9 cellular contexts compared by ENCODE assay signal in genomic region chr10:79027147-79028055, GRCh38. TPM values are rescaled to one million over a fixed set of nuclear protein-coding genes. Genes with fewer than 3 reads are reported as not detected.
DNase-seq lines count a peak whose midpoint lies in the region; ATAC-seq and TF ChIP-seq lines count a peak whose summit lies in the region.
"Had no signal": no experiment of that assay in that cellular context is flagged by ENCODE, and none has a peak within 500 bp of the region (broad histone marks: within the 10 kb centered on the region; RNA-seq: fewer than 3 reads in every experiment).

No MANE protein-coding gene starts in this region.

- H3K9me3 Mint-ChIP-seq in stimulated activated effector memory CD8-positive, alpha-beta T cell treated with anti-CD3 and anti-CD28 coated beads, Interleukin-12 subunit alpha, Interleukin-12 subunit beta, amount 100 ng/mL, for 72 hours: no peaks in the 10 kb centered on the region
- H3K9me3 Mint-ChIP-seq in endothelial cell (ENCODE audit: unreplicated experiment): no peaks in the 10 kb centered on the region

- H3K4me3 Mint-ChIP-seq in T-helper 17 cell: no peak overlapping the region
- H3K4me3 Mint-ChIP-seq in stimulated activated effector memory CD8-positive, alpha-beta T cell treated with anti-CD3 and anti-CD28 coated beads, Interleukin-12 subunit alpha, Interleukin-12 subunit beta, amount 100 ng/mL, for 72 hours: peak overlapping the region; percentile 39
- no peak overlapping the region for H3K4me3 Mint-ChIP-seq in endothelial cell (ENCODE audit: unreplicated experiment)

- H3K36me3 Mint-ChIP-seq in T-helper 17 cell (ENCODE audit: low read depth) (peaks cover 7% of the 10 kb centered on the region), endothelial cell (ENCODE audit: low read depth, unreplicated experiment) (peaks cover 5% of the 10 kb centered on the region)
- H3K36me3 Mint-ChIP-seq in stimulated activated effector memory CD8-positive, alpha-beta T cell treated with anti-CD3 and anti-CD28 coated beads, Interleukin-12 subunit alpha, Interleukin-12 subunit beta, amount 100 ng/mL, for 72 hours: peaks cover 14% of the 10 kb centered on the region

- peak; percentile 28 for DNase-seq in activated CD4-positive, CD25-positive, alpha-beta regulatory T cell treated with anti-CD3 and anti-CD28 coated beads, Interleukin-2, amount 50 U/mL, for 72 hours
- DNase-seq in activated CD4-positive, CD25-positive, alpha-beta regulatory T cell (lab: John Stamatoyannopoulos, UW): no peak
- DNase-seq in T-helper 17 cell (no peak), erythroblast (lab: John Stamatoyannopoulos, UW) (peak; percentile 90 to 98), endothelial cell (ENCODE audit: low spot score) (no peak)
- peak; percentile 32 to 66 for DNase-seq in stimulated activated effector memory CD8-positive, alpha-beta T cell treated with anti-CD3 and anti-CD28 coated beads, Interleukin-12 subunit alpha, Interleukin-12 subunit beta, amount 100 ng/mL, for 72 hours (ENCODE audit: low spot score in 2 of 2)
- DNase-seq: foreskin keratinocyte had no signal

- peak overlapping the region; percentile 81 for H3K27ac Mint-ChIP-seq in T-helper 17 cell
- peak overlapping the region; percentile 81 for H3K27ac Mint-ChIP-seq in stimulated activated effector memory CD8-positive, alpha-beta T cell treated with anti-CD3 and anti-CD28 coated beads, Interleukin-12 subunit alpha, Interleukin-12 subunit beta, amount 100 ng/mL, for 72 hours
- no peak overlapping the region for H3K27ac Mint-ChIP-seq in endothelial cell (ENCODE audit: unreplicated experiment)

- no peak for TF ChIP-seq CTCF in endothelial cell (IDR thresholded peaks at IDR 0.05; ENCODE audit: unreplicated experiment)

- peaks cover 38% of the 10 kb centered on the region for H3K4me1 Mint-ChIP-seq in T-helper 17 cell
- peaks cover 60% of the 10 kb centered on the region for H3K4me1 Mint-ChIP-seq in stimulated activated effector memory CD8-positive, alpha-beta T cell treated with anti-CD3 and anti-CD28 coated beads, Interleukin-12 subunit alpha, Interleukin-12 subunit beta, amount 100 ng/mL, for 72 hours
- H3K4me1 Mint-ChIP-seq in endothelial cell (ENCODE audit: unreplicated experiment): peaks cover 3% of the 10 kb centered on the region

- H3K9me3 ChIP-seq in T-helper 17 cell (ENCODE audit: control insufficient read depth, low read length, poor library complexity, severe bottlenecking): no peaks in the 10 kb centered on the region

- H3K27me3 Mint-ChIP-seq in T-helper 17 cell (peaks cover 6% of the 10 kb centered on the region), endothelial cell (ENCODE audit: unreplicated experiment) (peaks cover 6% of the 10 kb centered on the region)

- ATAC-seq in T-helper 17 cell (peak; percentile 52), GM19463 (IDR thresholded peaks at IDR 0.05; ENCODE audit: unreplicated experiment) (no peak), GM21515 (IDR thresholded peaks at IDR 0.05; ENCODE audit: unreplicated experiment) (no peak)
- peak; percentile 81 for ATAC-seq in stimulated activated effector memory CD8-positive, alpha-beta T cell treated with anti-CD3 and anti-CD28 coated beads, Interleukin-12 subunit alpha, Interleukin-12 subunit beta, amount 100 ng/mL, for 72 hours
- ATAC-seq: foreskin keratinocyte had no signal

- no peak for TF ChIP-seq POLR2A in erythroblast (IDR thresholded peaks at IDR 0.05; ENCODE audit: low read length)

RNA-seq across cellular contexts. Expression of gene ZMIZ1, which starts 41.4 kb away (rescaled TPM):
- total RNA-seq in T-helper 17 cell (10 to 100 TPM; 30.0 to 34.0 TPM), endothelial cell (ENCODE audit: unreplicated experiment) (102 TPM)

Comparison
In these comparisons a context has a peak if more than half of its experiments do, and no peak if none do; other contexts are left out.
1. DNase-seq: peak in activated CD4-positive, CD25-positive, alpha-beta regulatory T cell treated with anti-CD3 and anti-CD28 coated beads, Interleukin-2, amount 50 U/mL, for 72 hours (single experiment), erythroblast (2 of 2) and stimulated activated effector memory CD8-positive, alpha-beta T cell treated with anti-CD3 and anti-CD28 coated beads, Interleukin-12 subunit alpha, Interleukin-12 subunit beta, amount 100 ng/mL, for 72 hours (2 of 2); none in activated CD4-positive, CD25-positive, alpha-beta regulatory T cell (0 of 4), T-helper 17 cell (0 of 3) and endothelial cell (single experiment).
2. ATAC-seq: peak in T-helper 17 cell (single experiment) and stimulated activated effector memory CD8-positive, alpha-beta T cell treated with anti-CD3 and anti-CD28 coated beads, Interleukin-12 subunit alpha, Interleukin-12 subunit beta, amount 100 ng/mL, for 72 hours (single experiment); none in GM19463 (single experiment) and GM21515 (single experiment).